In the genomic region with DNA sequence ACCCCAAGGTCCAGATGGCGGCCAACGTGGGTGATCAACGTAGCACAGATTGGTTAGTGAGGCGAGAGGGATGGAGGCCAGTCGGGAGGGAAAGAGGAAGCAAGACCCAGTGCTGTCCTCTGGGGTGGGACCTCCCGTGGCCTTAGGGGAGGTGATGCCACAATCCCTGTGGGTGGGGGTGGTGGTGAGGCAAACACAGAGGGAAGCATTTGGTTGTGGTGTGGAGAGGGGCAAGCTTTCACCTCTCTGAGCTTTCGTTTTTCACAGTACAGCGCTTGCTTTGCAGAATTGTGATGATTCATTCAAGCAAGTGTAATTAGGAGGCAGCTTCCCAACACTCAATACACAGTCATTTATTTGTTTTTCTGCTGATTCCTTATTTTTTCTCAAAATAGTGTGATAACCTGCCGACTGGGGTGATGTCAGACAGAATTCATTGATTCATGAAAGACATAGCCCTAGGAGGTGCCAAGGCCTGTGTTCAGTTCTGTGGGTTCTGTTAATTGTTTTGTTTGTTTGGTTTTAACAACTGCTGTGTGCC, we compare ENCODE assay signal across 1 cellular context.
A peak's percentile ranks its signal among the peaks of the same experiment; 100 is the strongest.
TF ChIP-seq lines count a peak whose summit lies in the region.

No MANE protein-coding gene starts in this region.

TF ChIP-seq in HEK293, 187 proteins besides CTCF, POLR2A, EP300 and RAD21 (continued from another document and continues in another):
- TF ChIP-seq ZNF155 (tag by site-specific recombination; IDR thresholded peaks at IDR 0.05) (no peak), HOXC10 (CRISPR knock-in tag; IDR thresholded peaks at IDR 0.05) (no peak), ZNF843 (tag by site-specific recombination; IDR thresholded peaks at IDR 0.05) (peak; percentile 77), ZNF629 (tag by site-specific recombination; IDR thresholded peaks at IDR 0.05) (peak; percentile 71), ZNF174 (tag by site-specific recombination; IDR thresholded peaks at IDR 0.05) (peak; percentile 89; the same call in 1 of the 2 replicates), ZBTB20 (tag by site-specific recombination; IDR thresholded peaks at IDR 0.05) (no peak), ZNF394 (tag by site-specific recombination; IDR thresholded peaks at IDR 0.05; ENCODE audit: borderline replicate concordance) (peak; percentile 35; the same call in 1 of the 2 replicates), ZNF133 (tag by site-specific recombination; IDR thresholded peaks at IDR 0.05) (no peak), ZNF423 (tag by site-specific recombination; IDR thresholded peaks at IDR 0.05) (no peak), ZNF664 (tag by site-specific recombination; IDR thresholded peaks at IDR 0.05) (no peak), ZBTB21 (tag by site-specific recombination; IDR thresholded peaks at IDR 0.05) (peak; percentile 74), KLF7 (tag by site-specific recombination; IDR thresholded peaks at IDR 0.05; ENCODE audit: borderline replicate concordance) (no peak), ZNF777 (tag by site-specific recombination; IDR thresholded peaks at IDR 0.05; ENCODE audit: borderline replicate concordance) (no peak), ZNF600 (tag by site-specific recombination; IDR thresholded peaks at IDR 0.05) (no peak), ZBTB1 (tag by site-specific recombination; IDR thresholded peaks at IDR 0.05) (no peak), ZNF157 (tag by site-specific recombination; IDR thresholded peaks at IDR 0.05) (no peak), BCL11B (tag by site-specific recombination; IDR thresholded peaks at IDR 0.05; ENCODE audit: low read depth) (no peak), SP7 (tag by site-specific recombination; IDR thresholded peaks at IDR 0.05) (peak; percentile 69), ZIC2 (tag by site-specific recombination; IDR thresholded peaks at IDR 0.05) (peak; percentile 81), ZNF670 (tag by site-specific recombination; IDR thresholded peaks at IDR 0.05; ENCODE audit: low read depth) (no peak), SP3 (tag by site-specific recombination; IDR thresholded peaks at IDR 0.05) (peak; percentile 19; the same call in 1 of the 2 replicates)
- TF ChIP-seq, protein P1, sequence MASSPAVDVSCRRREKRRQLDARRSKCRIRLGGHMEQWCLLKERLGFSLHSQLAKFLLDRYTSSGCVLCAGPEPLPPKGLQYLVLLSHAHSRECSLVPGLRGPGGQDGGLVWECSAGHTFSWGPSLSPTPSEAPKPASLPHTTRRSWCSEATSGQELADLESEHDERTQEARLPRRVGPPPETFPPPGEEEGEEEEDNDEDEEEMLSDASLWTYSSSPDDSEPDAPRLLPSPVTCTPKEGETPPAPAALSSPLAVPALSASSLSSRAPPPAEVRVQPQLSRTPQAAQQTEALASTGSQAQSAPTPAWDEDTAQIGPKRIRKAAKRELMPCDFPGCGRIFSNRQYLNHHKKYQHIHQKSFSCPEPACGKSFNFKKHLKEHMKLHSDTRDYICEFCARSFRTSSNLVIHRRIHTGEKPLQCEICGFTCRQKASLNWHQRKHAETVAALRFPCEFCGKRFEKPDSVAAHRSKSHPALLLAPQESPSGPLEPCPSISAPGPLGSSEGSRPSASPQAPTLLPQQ (tag by site-specific recombination; IDR thresholded peaks at IDR 0.05): peak; percentile 78
- TF ChIP-seq, protein P2, sequence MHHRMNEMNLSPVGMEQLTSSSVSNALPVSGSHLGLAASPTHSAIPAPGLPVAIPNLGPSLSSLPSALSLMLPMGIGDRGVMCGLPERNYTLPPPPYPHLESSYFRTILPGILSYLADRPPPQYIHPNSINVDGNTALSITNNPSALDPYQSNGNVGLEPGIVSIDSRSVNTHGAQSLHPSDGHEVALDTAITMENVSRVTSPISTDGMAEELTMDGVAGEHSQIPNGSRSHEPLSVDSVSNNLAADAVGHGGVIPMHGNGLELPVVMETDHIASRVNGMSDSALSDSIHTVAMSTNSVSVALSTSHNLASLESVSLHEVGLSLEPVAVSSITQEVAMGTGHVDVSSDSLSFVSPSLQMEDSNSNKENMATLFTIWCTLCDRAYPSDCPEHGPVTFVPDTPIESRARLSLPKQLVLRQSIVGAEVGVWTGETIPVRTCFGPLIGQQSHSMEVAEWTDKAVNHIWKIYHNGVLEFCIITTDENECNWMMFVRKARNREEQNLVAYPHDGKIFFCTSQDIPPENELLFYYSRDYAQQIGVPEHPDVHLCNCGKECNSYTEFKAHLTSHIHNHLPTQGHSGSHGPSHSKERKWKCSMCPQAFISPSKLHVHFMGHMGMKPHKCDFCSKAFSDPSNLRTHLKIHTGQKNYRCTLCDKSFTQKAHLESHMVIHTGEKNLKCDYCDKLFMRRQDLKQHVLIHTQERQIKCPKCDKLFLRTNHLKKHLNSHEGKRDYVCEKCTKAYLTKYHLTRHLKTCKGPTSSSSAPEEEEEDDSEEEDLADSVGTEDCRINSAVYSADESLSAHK (tag by site-specific recombination; IDR thresholded peaks at IDR 0.05): no peak
- TF ChIP-seq, protein P3, sequence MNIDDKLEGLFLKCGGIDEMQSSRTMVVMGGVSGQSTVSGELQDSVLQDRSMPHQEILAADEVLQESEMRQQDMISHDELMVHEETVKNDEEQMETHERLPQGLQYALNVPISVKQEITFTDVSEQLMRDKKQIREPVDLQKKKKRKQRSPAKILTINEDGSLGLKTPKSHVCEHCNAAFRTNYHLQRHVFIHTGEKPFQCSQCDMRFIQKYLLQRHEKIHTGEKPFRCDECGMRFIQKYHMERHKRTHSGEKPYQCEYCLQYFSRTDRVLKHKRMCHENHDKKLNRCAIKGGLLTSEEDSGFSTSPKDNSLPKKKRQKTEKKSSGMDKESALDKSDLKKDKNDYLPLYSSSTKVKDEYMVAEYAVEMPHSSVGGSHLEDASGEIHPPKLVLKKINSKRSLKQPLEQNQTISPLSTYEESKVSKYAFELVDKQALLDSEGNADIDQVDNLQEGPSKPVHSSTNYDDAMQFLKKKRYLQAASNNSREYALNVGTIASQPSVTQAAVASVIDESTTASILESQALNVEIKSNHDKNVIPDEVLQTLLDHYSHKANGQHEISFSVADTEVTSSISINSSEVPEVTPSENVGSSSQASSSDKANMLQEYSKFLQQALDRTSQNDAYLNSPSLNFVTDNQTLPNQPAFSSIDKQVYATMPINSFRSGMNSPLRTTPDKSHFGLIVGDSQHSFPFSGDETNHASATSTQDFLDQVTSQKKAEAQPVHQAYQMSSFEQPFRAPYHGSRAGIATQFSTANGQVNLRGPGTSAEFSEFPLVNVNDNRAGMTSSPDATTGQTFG (tag by site-specific recombination; IDR thresholded peaks at IDR 0.05; ENCODE audit: borderline replicate concordance): no peak
- TF ChIP-seq, protein P4, sequence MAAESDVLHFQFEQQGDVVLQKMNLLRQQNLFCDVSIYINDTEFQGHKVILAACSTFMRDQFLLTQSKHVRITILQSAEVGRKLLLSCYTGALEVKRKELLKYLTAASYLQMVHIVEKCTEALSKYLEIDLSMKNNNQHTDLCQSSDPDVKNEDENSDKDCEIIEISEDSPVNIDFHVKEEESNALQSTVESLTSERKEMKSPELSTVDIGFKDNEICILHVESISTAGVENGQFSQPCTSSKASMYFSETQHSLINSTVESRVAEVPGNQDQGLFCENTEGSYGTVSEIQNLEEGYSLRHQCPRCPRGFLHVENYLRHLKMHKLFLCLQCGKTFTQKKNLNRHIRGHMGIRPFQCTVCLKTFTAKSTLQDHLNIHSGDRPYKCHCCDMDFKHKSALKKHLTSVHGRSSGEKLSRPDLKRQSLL (tag by site-specific recombination; IDR thresholded peaks at IDR 0.05): no peak
- TF ChIP-seq, protein P5, sequence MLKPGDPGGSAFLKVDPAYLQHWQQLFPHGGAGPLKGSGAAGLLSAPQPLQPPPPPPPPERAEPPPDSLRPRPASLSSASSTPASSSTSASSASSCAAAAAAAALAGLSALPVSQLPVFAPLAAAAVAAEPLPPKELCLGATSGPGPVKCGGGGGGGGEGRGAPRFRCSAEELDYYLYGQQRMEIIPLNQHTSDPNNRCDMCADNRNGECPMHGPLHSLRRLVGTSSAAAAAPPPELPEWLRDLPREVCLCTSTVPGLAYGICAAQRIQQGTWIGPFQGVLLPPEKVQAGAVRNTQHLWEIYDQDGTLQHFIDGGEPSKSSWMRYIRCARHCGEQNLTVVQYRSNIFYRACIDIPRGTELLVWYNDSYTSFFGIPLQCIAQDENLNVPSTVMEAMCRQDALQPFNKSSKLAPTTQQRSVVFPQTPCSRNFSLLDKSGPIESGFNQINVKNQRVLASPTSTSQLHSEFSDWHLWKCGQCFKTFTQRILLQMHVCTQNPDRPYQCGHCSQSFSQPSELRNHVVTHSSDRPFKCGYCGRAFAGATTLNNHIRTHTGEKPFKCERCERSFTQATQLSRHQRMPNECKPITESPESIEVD (tag by site-specific recombination; IDR thresholded peaks at IDR 0.05): peak; percentile 64; the same call in 1 of the 2 replicates
- TF ChIP-seq, protein P6, sequence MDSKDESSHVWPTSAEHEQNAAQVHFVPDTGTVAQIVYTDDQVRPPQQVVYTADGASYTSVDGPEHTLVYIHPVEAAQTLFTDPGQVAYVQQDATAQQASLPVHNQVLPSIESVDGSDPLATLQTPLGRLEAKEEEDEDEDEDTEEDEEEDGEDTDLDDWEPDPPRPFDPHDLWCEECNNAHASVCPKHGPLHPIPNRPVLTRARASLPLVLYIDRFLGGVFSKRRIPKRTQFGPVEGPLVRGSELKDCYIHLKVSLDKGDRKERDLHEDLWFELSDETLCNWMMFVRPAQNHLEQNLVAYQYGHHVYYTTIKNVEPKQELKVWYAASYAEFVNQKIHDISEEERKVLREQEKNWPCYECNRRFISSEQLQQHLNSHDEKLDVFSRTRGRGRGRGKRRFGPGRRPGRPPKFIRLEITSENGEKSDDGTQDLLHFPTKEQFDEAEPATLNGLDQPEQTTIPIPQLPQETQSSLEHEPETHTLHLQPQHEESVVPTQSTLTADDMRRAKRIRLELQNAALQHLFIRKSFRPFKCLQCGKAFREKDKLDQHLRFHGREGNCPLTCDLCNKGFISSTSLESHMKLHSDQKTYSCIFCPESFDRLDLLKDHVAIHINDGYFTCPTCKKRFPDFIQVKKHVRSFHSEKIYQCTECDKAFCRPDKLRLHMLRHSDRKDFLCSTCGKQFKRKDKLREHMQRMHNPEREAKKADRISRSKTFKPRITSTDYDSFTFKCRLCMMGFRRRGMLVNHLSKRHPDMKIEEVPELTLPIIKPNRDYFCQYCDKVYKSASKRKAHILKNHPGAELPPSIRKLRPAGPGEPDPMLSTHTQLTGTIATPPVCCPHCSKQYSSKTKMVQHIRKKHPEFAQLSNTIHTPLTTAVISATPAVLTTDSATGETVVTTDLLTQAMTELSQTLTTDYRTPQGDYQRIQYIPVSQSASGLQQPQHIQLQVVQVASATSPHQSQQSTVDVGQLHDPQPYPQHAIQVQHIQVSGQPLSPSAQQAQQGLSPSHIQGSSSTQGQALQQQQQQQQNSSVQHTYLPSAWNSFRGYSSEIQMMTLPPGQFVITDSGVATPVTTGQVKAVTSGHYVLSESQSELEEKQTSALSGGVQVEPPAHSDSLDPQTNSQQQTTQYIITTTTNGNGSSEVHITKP (tag by site-specific recombination; IDR thresholded peaks at IDR 0.05): peak; percentile 77
- TF ChIP-seq, protein P7, sequence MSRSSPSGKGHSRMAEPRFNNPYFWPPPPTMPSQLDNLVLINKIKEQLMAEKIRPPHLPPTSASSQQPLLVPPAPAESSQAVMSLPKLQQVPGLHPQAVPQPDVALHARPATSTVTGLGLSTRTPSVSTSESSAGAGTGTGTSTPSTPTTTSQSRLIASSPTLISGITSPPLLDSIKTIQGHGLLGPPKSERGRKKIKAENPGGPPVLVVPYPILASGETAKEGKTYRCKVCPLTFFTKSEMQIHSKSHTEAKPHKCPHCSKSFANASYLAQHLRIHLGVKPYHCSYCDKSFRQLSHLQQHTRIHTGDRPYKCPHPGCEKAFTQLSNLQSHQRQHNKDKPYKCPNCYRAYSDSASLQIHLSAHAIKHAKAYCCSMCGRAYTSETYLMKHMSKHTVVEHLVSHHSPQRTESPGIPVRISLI (tag by site-specific recombination; IDR thresholded peaks at IDR 0.05): 0 out of 2 replicates have a peak, but pooled peaks have one; percentile 55
- TF ChIP-seq, protein P8, sequence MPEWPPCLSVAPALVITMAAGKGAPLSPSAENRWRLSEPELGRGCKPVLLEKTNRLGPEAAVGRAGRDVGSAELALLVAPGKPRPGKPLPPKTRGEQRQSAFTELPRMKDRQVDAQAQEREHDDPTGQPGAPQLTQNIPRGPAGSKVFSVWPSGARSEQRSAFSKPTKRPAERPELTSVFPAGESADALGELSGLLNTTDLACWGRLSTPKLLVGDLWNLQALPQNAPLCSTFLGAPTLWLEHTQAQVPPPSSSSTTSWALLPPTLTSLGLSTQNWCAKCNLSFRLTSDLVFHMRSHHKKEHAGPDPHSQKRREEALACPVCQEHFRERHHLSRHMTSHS (tag by site-specific recombination; IDR thresholded peaks at IDR 0.05): peak; percentile 54; the same call in 1 of the 2 replicates
- TF ChIP-seq, protein P9, sequence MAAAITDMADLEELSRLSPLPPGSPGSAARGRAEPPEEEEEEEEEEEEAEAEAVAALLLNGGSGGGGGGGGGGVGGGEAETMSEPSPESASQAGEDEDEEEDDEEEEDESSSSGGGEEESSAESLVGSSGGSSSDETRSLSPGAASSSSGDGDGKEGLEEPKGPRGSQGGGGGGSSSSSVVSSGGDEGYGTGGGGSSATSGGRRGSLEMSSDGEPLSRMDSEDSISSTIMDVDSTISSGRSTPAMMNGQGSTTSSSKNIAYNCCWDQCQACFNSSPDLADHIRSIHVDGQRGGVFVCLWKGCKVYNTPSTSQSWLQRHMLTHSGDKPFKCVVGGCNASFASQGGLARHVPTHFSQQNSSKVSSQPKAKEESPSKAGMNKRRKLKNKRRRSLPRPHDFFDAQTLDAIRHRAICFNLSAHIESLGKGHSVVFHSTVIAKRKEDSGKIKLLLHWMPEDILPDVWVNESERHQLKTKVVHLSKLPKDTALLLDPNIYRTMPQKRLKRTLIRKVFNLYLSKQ (tag by site-specific recombination; IDR thresholded peaks at IDR 0.05; ENCODE audit: borderline replicate concordance): no peak
